16 cellular contexts compared by ENCODE assay signal in genomic region chr9:93298498-93299417, GRCh38.
DNase-seq lines count a peak whose midpoint lies in the region; ATAC-seq and TF ChIP-seq lines count a peak whose summit lies in the region.
"Had no signal": no experiment of that assay in that cellular context is flagged by ENCODE, and none has a peak within 500 bp of the region (broad histone marks: within the 10 kb centered on the region; RNA-seq: fewer than 3 reads in every experiment).

No MANE protein-coding gene starts in this region.

- H3K9ac ChIP-seq in colonic mucosa (ENCODE audit: low read depth in 2 of 2, low read length in 2 of 2): peak overlapping the region in 1 of 2 donors; percentile 59
- H3K9ac ChIP-seq in mucosa of rectum (ENCODE audit: low read depth in 1 of 2, low read length in 2 of 2): peak overlapping the region in 1 of 2 donors; percentile 41
- H3K9ac ChIP-seq: parathyroid adenoma had no signal

- intact Hi-C loops in left ventricle myocardium inferior (cut with micrococcal nuclease) (no loop called here), heart left ventricle (cut with DNase I) (no loop called here), colonic mucosa (cut with DNase I) (loop anchor here (10.0 kb wide), 1 partner anchor 64 kb away; no protein-coding TSS in a partner anchor)

- no peaks in the 10 kb centered on the region for H3K36me3 Mint-ChIP-seq in activated T-cell treated with anti-CD3 and anti-CD28 coated beads, Interleukin-2, amount 50 U/mL, for 4 hours (ENCODE audit: insufficient read depth)

- H3K4me3 ChIP-seq in left ventricle myocardium inferior (no peak overlapping the region), heart left ventricle (no peak overlapping the region), colonic mucosa (no peak overlapping the region), mucosa of rectum (ENCODE audit: low read length in 2 of 2) (no peak overlapping the region)
- H3K4me3 ChIP-seq: SK-N-MC, stomach had no signal

- TF ChIP-seq CTCF in left ventricle myocardium inferior (IDR thresholded peaks at IDR 0.05; ENCODE audit: borderline replicate concordance): no peak
- no peak for TF ChIP-seq CTCF in heart left ventricle (IDR thresholded peaks at IDR 0.05)
- TF ChIP-seq CTCF in colonic mucosa (IDR thresholded peaks at IDR 0.05): no peak

- H3K27me3 Mint-ChIP-seq in activated T-cell treated with anti-CD3 and anti-CD28 coated beads, Interleukin-2, amount 50 U/mL, for 4 hours (ENCODE audit: low read depth): peaks cover 2% of the 10 kb centered on the region
- H3K27me3 Mint-ChIP-seq: activated CD8-positive, alpha-beta T cell treated with anti-CD3 and anti-CD28 coated beads for 36 hours had no signal

- H3K4me1 Mint-ChIP-seq in activated T-cell treated with anti-CD3 and anti-CD28 coated beads, Interleukin-2, amount 50 U/mL, for 4 hours (ENCODE audit: low read depth): peaks cover 7% of the 10 kb centered on the region

- WGBS in heart left ventricle, 4 donors: 73 to 79% (median 76%) methylated on average over 20 to 26 of the region's 26 CpGs

- peaks cover 5% of the 10 kb centered on the region for H3K36me3 ChIP-seq in left ventricle myocardium inferior
- H3K36me3 ChIP-seq in heart left ventricle: peaks cover 0 to 9% (median 0%) of the 10 kb centered on the region in 9 donors
- H3K36me3 ChIP-seq in colonic mucosa: no peaks in the 10 kb centered on the region
- peaks cover 0 to 11% of the 10 kb centered on the region in 2 donors for H3K36me3 ChIP-seq in mucosa of rectum (ENCODE audit: control insufficient read depth in 2 of 2, insufficient read depth in 2 of 2, low read length in 2 of 2)

- H3K9me3 Mint-ChIP-seq in activated T-cell treated with anti-CD3 and anti-CD28 coated beads, Interleukin-2, amount 50 U/mL, for 4 hours: no peaks in the 10 kb centered on the region
- H3K9me3 Mint-ChIP-seq: activated CD8-positive, alpha-beta T cell treated with anti-CD3 and anti-CD28 coated beads for 36 hours had no signal

- H3K9me3 ChIP-seq in left ventricle myocardium inferior (replicated peaks) (no peaks in the 10 kb centered on the region), heart left ventricle (no peaks in the 10 kb centered on the region), colonic mucosa (no peaks in the 10 kb centered on the region), mucosa of rectum (ENCODE audit: control insufficient read depth in 2 of 2, low read length in 2 of 2) (no peaks in the 10 kb centered on the region)
- H3K9me3 ChIP-seq: stomach had no signal

- peaks cover 71% of the 10 kb centered on the region for H3K4me1 ChIP-seq in left ventricle myocardium inferior
- H3K4me1 ChIP-seq in heart left ventricle: peaks cover 0 to 43% (median 14%) of the 10 kb centered on the region in 12 donors
- peaks cover 37% of the 10 kb centered on the region for H3K4me1 ChIP-seq in colonic mucosa
- H3K4me1 ChIP-seq in mucosa of rectum (ENCODE audit: control insufficient read depth in 2 of 2, insufficient read depth in 2 of 2, low read length in 2 of 2): peaks cover 31 to 44% of the 10 kb centered on the region in 2 donors
- H3K4me1 ChIP-seq: parathyroid adenoma had no signal

- H3K27me3 ChIP-seq in left ventricle myocardium inferior (ENCODE audit: low read depth): peaks cover 12% of the 10 kb centered on the region
- no peaks in the 10 kb centered on the region for H3K27me3 ChIP-seq in heart left ventricle
- no peaks in the 10 kb centered on the region for H3K27me3 ChIP-seq in colonic mucosa
- H3K27me3 ChIP-seq in mucosa of rectum (ENCODE audit: control insufficient read depth in 2 of 2, insufficient read depth in 2 of 2, low read length in 2 of 2): no peaks in the 10 kb centered on the region
- H3K27me3 ChIP-seq: stomach had no signal

- no peak overlapping the region for H3K4me3 Mint-ChIP-seq in activated T-cell treated with anti-CD3 and anti-CD28 coated beads, Interleukin-2, amount 50 U/mL, for 4 hours
- H3K4me3 Mint-ChIP-seq: activated CD8-positive, alpha-beta T cell treated with anti-CD3 and anti-CD28 coated beads for 36 hours had no signal

- H3K27ac ChIP-seq in left ventricle myocardium inferior (replicated peaks): peak overlapping the region; percentile 8
- no peak overlapping the region for H3K27ac ChIP-seq in heart left ventricle
- H3K27ac ChIP-seq in colonic mucosa: peak overlapping the region; percentile 41
- peak overlapping the region; percentile 54 to 65 for H3K27ac ChIP-seq in mucosa of rectum (ENCODE audit: low read depth in 2 of 2, low read length in 2 of 2)
- H3K27ac ChIP-seq: HL-60, parathyroid adenoma, SK-N-MC, stomach had no signal

- no peak for TF ChIP-seq POLR2A in heart left ventricle (IDR thresholded peaks at IDR 0.05)

- no peak for ATAC-seq in heart left ventricle
- ATAC-seq in GM18858 (IDR thresholded peaks at IDR 0.05; ENCODE audit: unreplicated experiment): no peak
- no peak for ATAC-seq in activated T-cell treated with anti-CD3 and anti-CD28 coated beads, Interleukin-2, amount 50 U/mL, for 4 hours
- ATAC-seq: activated CD8-positive, alpha-beta T cell treated with anti-CD3 and anti-CD28 coated beads for 36 hours had no signal

- DNase-seq in left ventricle myocardium inferior (no peak), heart left ventricle (no peak), colonic mucosa (peak; percentile 73), SW480 (ENCODE audit: low spot score) (no peak), medulla oblongata (ENCODE audit: extremely low spot score) (no peak)
- no peak for DNase-seq in activated T-cell treated with anti-CD3 and anti-CD28 coated beads, Interleukin-2, amount 50 U/mL, for 4 hours
- DNase-seq: activated CD8-positive, alpha-beta T cell treated with anti-CD3 and anti-CD28 coated beads for 36 hours; AML-193; amniotic stem cell; cortex of kidney; stomach had no signal

Comparison
In these comparisons a context has a peak if more than half of its experiments do, and no peak if none do; other contexts are left out.
1. H3K27ac ChIP-seq: peak in left ventricle myocardium inferior (single experiment), colonic mucosa (single experiment) and mucosa of rectum (2 of 2); none in heart left ventricle (0 of 12).